ENCODE assay signal across 2 cellular contexts in the genomic region with DNA sequence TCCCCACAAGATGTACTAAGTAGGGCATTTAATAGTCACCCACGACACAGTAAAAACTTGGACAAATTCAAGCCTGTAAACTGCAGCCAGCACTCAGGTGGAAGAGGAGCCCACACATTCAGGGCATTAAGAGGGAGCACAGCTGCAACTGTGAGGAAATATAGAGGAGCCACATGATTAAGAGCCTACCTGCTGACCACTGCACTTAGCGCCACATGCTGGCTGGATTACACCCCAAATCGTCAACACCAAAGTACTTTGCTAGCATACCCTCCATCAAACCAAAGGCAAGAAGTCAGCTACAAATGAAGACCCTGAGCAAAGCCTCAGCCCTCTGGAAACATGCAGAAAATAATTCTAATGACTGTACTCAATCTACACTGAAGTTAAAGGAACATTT.
TF ChIP-seq lines count a peak whose summit lies in the region.

No MANE protein-coding gene starts in this region.

TF ChIP-seq in HepG2, 621 proteins besides CTCF, POLR2A, EP300 and RAD21:
- TF ChIP-seq ZNF263 (CRISPR knock-in tag; IDR thresholded peaks at IDR 0.05) = 0 out of 2 replicates have a peak, but pooled peaks have one; percentile 53
- TF ChIP-seq, protein P1, sequence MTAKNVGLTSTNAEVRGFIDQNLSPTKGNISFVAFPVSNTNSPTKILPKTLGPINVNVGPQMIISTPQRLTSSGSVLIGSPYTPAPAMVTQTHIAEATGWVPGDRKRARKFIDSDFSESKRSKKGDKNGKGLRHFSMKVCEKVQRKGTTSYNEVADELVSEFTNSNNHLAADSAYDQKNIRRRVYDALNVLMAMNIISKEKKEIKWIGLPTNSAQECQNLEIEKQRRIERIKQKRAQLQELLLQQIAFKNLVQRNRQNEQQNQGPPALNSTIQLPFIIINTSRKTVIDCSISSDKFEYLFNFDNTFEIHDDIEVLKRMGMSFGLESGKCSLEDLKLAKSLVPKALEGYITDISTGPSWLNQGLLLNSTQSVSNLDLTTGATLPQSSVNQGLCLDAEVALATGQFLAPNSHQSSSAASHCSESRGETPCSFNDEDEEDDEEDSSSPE (CRISPR knock-in tag; IDR thresholded peaks at IDR 0.05) = no peak

TF ChIP-seq in H1, 55 proteins besides CTCF, POLR2A, EP300 and RAD21:
- TF ChIP-seq TBP (IDR thresholded peaks at IDR 0.05; ENCODE audit: low read depth, low read length) (no peak), CBX5 (IDR thresholded peaks at IDR 0.05; ENCODE audit: low read depth, low read length) (no peak), HDAC6 (IDR thresholded peaks at IDR 0.05; ENCODE audit: low read depth, low read length) (no peak)
- TF ChIP-seq, protein P2, sequence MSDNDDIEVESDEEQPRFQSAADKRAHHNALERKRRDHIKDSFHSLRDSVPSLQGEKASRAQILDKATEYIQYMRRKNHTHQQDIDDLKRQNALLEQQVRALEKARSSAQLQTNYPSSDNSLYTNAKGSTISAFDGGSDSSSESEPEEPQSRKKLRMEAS (IDR thresholded peaks at IDR 0.05) = peak; percentile 26; the same call in 1 of the 2 replicates
- TF ChIP-seq, protein P3, sequence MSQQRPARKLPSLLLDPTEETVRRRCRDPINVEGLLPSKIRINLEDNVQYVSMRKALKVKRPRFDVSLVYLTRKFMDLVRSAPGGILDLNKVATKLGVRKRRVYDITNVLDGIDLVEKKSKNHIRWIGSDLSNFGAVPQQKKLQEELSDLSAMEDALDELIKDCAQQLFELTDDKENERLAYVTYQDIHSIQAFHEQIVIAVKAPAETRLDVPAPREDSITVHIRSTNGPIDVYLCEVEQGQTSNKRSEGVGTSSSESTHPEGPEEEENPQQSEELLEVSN (IDR thresholded peaks at IDR 0.05) = peak; percentile 39
